ENCODE assay signal across 1 cellular context in genomic region chr1:172536256-172536655, GRCh38.
TF ChIP-seq lines count a peak whose summit lies in the region.

No MANE protein-coding gene starts in this region.

TF ChIP-seq in HepG2, 621 proteins besides CTCF, POLR2A, EP300 and RAD21:
- peak; percentile 18; the same call in 1 of the 2 replicates for TF ChIP-seq CEBPB (IDR thresholded peaks at IDR 0.05; ENCODE audit: borderline replicate concordance, low read depth, low read length)
- TF ChIP-seq ZNF737 (CRISPR knock-in tag; IDR thresholded peaks at IDR 0.05; ENCODE audit: borderline replicate concordance), result no peak
